In genomic region chr17:44186307-44187130, GRCh38 we compare ENCODE assay signal across 8 cellular contexts. TPM values are rescaled to one million over a fixed set of nuclear protein-coding genes. Genes with fewer than 3 reads are reported as not detected.
DNase-seq lines count a peak whose midpoint lies in the region; ATAC-seq, FAIRE-seq and TF ChIP-seq lines count a peak whose summit lies in the region.

Gene TMUB2 (plus strand): TSS chr17:44186972. CDS start chr17:44187709, 737 bp downstream.

- 0 to 1% (median 0%) methylated on average over 31 to 50 of the region's 50 CpGs for WGBS in adrenal gland, 4 donors
- 0 to 1% (median 0%) methylated on average over 41 to 50 of the region's 50 CpGs for WGBS in heart left ventricle, 4 donors

- H3K27ac ChIP-seq in adrenal gland (peak within 1 kb of the TSS; percentile 84 to 99 (median 98)), heart left ventricle (peak within 1 kb of the TSS; percentile 95 to 100 (median 98))

- H3K4me3 Mint-ChIP-seq in type B pancreatic cell: peak within 1 kb of the TSS; percentile 100

- H3K9me3 ChIP-seq in adrenal gland (replicated peaks in 1 of 3): no peaks in the 10 kb centered on the region
- H3K9me3 ChIP-seq in heart left ventricle: no peaks in the 10 kb centered on the region

- H3K4me1 ChIP-seq in adrenal gland (replicated peaks in 1 of 2) (peaks cover 11 to 35% of the 10 kb centered on the region in 2 donors), heart left ventricle (peaks cover 0 to 49% (median 22%) of the 10 kb centered on the region in 12 donors)

- no peaks in the 10 kb centered on the region for H3K9me3 Mint-ChIP-seq in type B pancreatic cell

- intact Hi-C loops in adrenal gland (cut with DNase I) (no loop called here), heart left ventricle (cut with DNase I) (loop anchor here in 2 of 10 donors (5.0 to 10.0 kb wide), 2 partner anchors 44 to 122 kb away; partner anchors contain the start of genes HROB (in 1 of the 2) and LSM12 (in 1 of the 2))

- no peaks in the 10 kb centered on the region for H3K27me3 ChIP-seq in adrenal gland
- no peaks in the 10 kb centered on the region for H3K27me3 ChIP-seq in heart left ventricle

- DNase-seq in GM12892 (ENCODE audit: insufficient read length) (peak; percentile 99), NCI-H146 (lab: John Stamatoyannopoulos, UW) (peak; percentile 100), T-helper 1 cell (peak; percentile 99 to 100 (median 99)), adrenal gland (peak; percentile 99 to 100 (median 99)), heart left ventricle (peak; percentile 99), pons (ENCODE audit: low spot score) (peak; percentile 100), type B pancreatic cell (ENCODE audit: extremely low spot score, unreplicated experiment) (peak; percentile 99)

- peak; percentile 85 for ATAC-seq in HG02852 (IDR thresholded peaks at IDR 0.05; ENCODE audit: unreplicated experiment)
- ATAC-seq in heart left ventricle: peak; percentile 95 to 98 (median 96)

- FAIRE-seq in GM12892 (lab: Jason Lieb, UNC): peak; percentile 98

- TF ChIP-seq POLR2A in GM12892 (IDR thresholded peaks at IDR 0.05; ENCODE audit: low read depth, low read length): peak; percentile 95
- peak; percentile 65 to 89 for TF ChIP-seq POLR2A in adrenal gland (IDR thresholded peaks at IDR 0.05)
- peak in 1 of 2 donors; percentile 90 for TF ChIP-seq POLR2A in heart left ventricle (IDR thresholded peaks at IDR 0.05)

- no peaks in the 10 kb centered on the region for H3K27me3 Mint-ChIP-seq in type B pancreatic cell

- peaks cover 13% of the 10 kb centered on the region for H3K36me3 Mint-ChIP-seq in type B pancreatic cell

- H3K36me3 ChIP-seq in adrenal gland (replicated peaks in 1 of 2): peaks cover 0 to 43% of the 10 kb centered on the region in 2 donors
- peaks cover 0 to 50% (median 37%) of the 10 kb centered on the region in 9 donors for H3K36me3 ChIP-seq in heart left ventricle

- peak within 1 kb of the TSS; percentile 99 for H3K27ac Mint-ChIP-seq in type B pancreatic cell

- peak within 1 kb of the TSS; percentile 58 to 94 (median 74) for H3K4me3 ChIP-seq in adrenal gland
- peak within 1 kb of the TSS; percentile 72 to 99 (median 88) for H3K4me3 ChIP-seq in heart left ventricle

- peaks cover 25% of the 10 kb centered on the region for H3K4me1 Mint-ChIP-seq in type B pancreatic cell (ENCODE audit: unreplicated experiment)

- TF ChIP-seq CTCF in adrenal gland (IDR thresholded peaks at IDR 0.05) (no peak), heart left ventricle (IDR thresholded peaks at IDR 0.05) (no peak), type B pancreatic cell (conservative IDR thresholded peaks at IDR 0.05) (no peak)

RNA-seq across cellular contexts. Expression of gene TMUB2, which starts in this region (rescaled TPM):
- polyA plus RNA-seq in GM12892 (2012; ENCODE audit: missing spikeins): 17.1 TPM
- total RNA-seq in adrenal gland (10 to 100 TPM; 21.8 to 48.6 (median 40.3) TPM), heart left ventricle (10 to 100 TPM; 18.8 to 37.4 (median 21.8) TPM), type B pancreatic cell (ENCODE audit: low replicate concordance) (39.5 and 40.0 TPM in 2 replicates)
- polyA plus RNA-seq in adrenal gland (10 to 100 TPM; 22.8 to 89.3 (median 79.1) TPM), heart left ventricle (10 to 100 TPM; 24.7 to 35.1 TPM)

Comparison
In these comparisons a context has a peak if more than half of its experiments do, and no peak if none do; other contexts are left out.
1. Peak in every context shown above with its lines: DNase-seq, ATAC-seq, H3K4me3 ChIP-seq and H3K27ac ChIP-seq.